ENCODE assay signal across 8 cellular contexts in the genomic region with DNA sequence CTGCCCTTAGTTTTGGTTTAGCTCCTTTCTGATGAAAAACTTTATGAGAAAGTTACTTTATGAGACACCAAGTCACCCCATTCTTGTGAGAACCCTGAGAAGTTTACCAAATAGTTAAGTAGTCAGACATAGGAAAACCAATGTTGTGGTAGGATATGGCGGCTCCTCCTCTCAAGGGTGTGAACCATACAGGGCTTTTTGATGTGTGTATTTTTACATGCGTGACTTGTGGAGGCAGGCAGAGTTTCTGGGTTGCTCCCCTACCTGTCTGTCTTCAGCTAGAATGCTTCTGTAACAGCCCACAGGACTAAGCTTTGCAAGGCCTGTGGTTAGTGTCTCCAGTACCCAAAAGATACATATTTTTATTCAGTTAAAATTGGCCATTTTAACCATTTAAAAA.
A peak's percentile ranks its signal among the peaks of the same experiment; 100 is the strongest.
DNase-seq lines count a peak whose midpoint lies in the region; ATAC-seq lines count a peak whose summit lies in the region.

No MANE protein-coding gene starts in this region.

- peaks cover 35% of the 10 kb centered on the region for H3K36me3 Mint-ChIP-seq in T-helper 1 cell treated with Interleukin-12 subunit alpha and Interleukin-12 subunit beta and Interleukin-4 antibody, amounts not matched to agents 30 μg/mL and 1 μg/mL, for 36 hours (ENCODE audit: low read depth)
- H3K36me3 Mint-ChIP-seq in central memory CD8-positive, alpha-beta T cell (ENCODE audit: insufficient read depth) = peaks cover 15% of the 10 kb centered on the region

- H3K27me3 Mint-ChIP-seq in T-helper 1 cell treated with Interleukin-12 subunit alpha and Interleukin-12 subunit beta and Interleukin-4 antibody, amounts not matched to agents 30 μg/mL and 1 μg/mL, for 36 hours (ENCODE audit: low read depth) = no peaks in the 10 kb centered on the region
- H3K27me3 Mint-ChIP-seq in central memory CD8-positive, alpha-beta T cell = no peaks in the 10 kb centered on the region
- H3K27me3 Mint-ChIP-seq in stimulated activated naive CD8-positive, alpha-beta T cell treated with anti-CD3 and anti-CD28 coated beads, Interleukin-15, amount 100 ng/mL, for 72 hours = no peaks in the 10 kb centered on the region

- peaks cover 11% of the 10 kb centered on the region for H3K9me3 Mint-ChIP-seq in T-helper 1 cell treated with Interleukin-12 subunit alpha and Interleukin-12 subunit beta and Interleukin-4 antibody, amounts not matched to agents 30 μg/mL and 1 μg/mL, for 36 hours
- no peaks in the 10 kb centered on the region for H3K9me3 Mint-ChIP-seq in central memory CD8-positive, alpha-beta T cell
- H3K9me3 Mint-ChIP-seq in stimulated activated naive CD8-positive, alpha-beta T cell treated with anti-CD3 and anti-CD28 coated beads, Interleukin-15, amount 100 ng/mL, for 72 hours = peaks cover 0 to 6% of the 10 kb centered on the region in 2 donors

- H3K4me1 Mint-ChIP-seq in T-helper 1 cell treated with Interleukin-12 subunit alpha and Interleukin-12 subunit beta and Interleukin-4 antibody, amounts not matched to agents 30 μg/mL and 1 μg/mL, for 36 hours (ENCODE audit: low read depth) = peaks cover 72% of the 10 kb centered on the region
- H3K4me1 Mint-ChIP-seq in central memory CD8-positive, alpha-beta T cell = peaks cover 86% of the 10 kb centered on the region
- peaks cover 95% of the 10 kb centered on the region for H3K4me1 Mint-ChIP-seq in stimulated activated naive CD8-positive, alpha-beta T cell treated with anti-CD3 and anti-CD28 coated beads, Interleukin-15, amount 100 ng/mL, for 72 hours

- H3K27ac Mint-ChIP-seq in T-helper 1 cell treated with Interleukin-12 subunit alpha and Interleukin-12 subunit beta and Interleukin-4 antibody, amounts not matched to agents 30 μg/mL and 1 μg/mL, for 36 hours = peak overlapping the region; percentile 74
- peak overlapping the region; percentile 92 for H3K27ac Mint-ChIP-seq in central memory CD8-positive, alpha-beta T cell (ENCODE audit: low read depth)
- H3K27ac Mint-ChIP-seq in stimulated activated naive CD8-positive, alpha-beta T cell treated with anti-CD3 and anti-CD28 coated beads, Interleukin-15, amount 100 ng/mL, for 72 hours = peak overlapping the region; percentile 72 to 91

- DNase-seq in activated gamma-delta T cell treated with Interleukin-2 at 50 U/mL for 16 hours (peak; percentile 69), activated gamma-delta T cell (lab: John Stamatoyannopoulos, UW) (no peak), NCI-H446 (lab: John Stamatoyannopoulos, UW) (no peak), NCI-H1105 (lab: John Stamatoyannopoulos, UW) (no peak), NCI-H2029 treated with DMSO at 0.1 percent for 48 hours (lab: John Stamatoyannopoulos, UW) (no peak)
- peak in 1 of 2 donors; percentile 73 for DNase-seq in central memory CD8-positive, alpha-beta T cell (ENCODE audit: low spot score in 2 of 2)
- DNase-seq in stimulated activated naive CD8-positive, alpha-beta T cell treated with anti-CD3 and anti-CD28 coated beads, Interleukin-15, amount 100 ng/mL, for 72 hours = peak; percentile 51 to 71

- H3K4me3 Mint-ChIP-seq in T-helper 1 cell treated with Interleukin-12 subunit alpha and Interleukin-12 subunit beta and Interleukin-4 antibody, amounts not matched to agents 30 μg/mL and 1 μg/mL, for 36 hours = peak overlapping the region; percentile 77
- peak overlapping the region; percentile 72 for H3K4me3 Mint-ChIP-seq in central memory CD8-positive, alpha-beta T cell
- peak overlapping the region; percentile 66 to 78 for H3K4me3 Mint-ChIP-seq in stimulated activated naive CD8-positive, alpha-beta T cell treated with anti-CD3 and anti-CD28 coated beads, Interleukin-15, amount 100 ng/mL, for 72 hours

- peak; percentile 88 for ATAC-seq in central memory CD8-positive, alpha-beta T cell (replicated peaks; ENCODE audit: extremely low read depth, poor library complexity, severe bottlenecking)
- peak; percentile 77 for ATAC-seq in stimulated activated naive CD8-positive, alpha-beta T cell treated with anti-CD3 and anti-CD28 coated beads, Interleukin-15, amount 100 ng/mL, for 72 hours

Comparison
In these comparisons a context has a peak if more than half of its experiments do, and no peak if none do; other contexts are left out.
1. DNase-seq: peak in activated gamma-delta T cell treated with Interleukin-2 at 50 U/mL for 16 hours (single experiment) and stimulated activated naive CD8-positive, alpha-beta T cell treated with anti-CD3 and anti-CD28 coated beads, Interleukin-15, amount 100 ng/mL, for 72 hours (2 of 2); none in activated gamma-delta T cell (single experiment), NCI-H446 (0 of 2), NCI-H1105 (single experiment) and NCI-H2029 treated with DMSO at 0.1 percent for 48 hours (single experiment).
2. Peak in every context shown above with its lines, with median percentiles within 50 percentile points of each other: H3K27ac Mint-ChIP-seq and H3K4me3 Mint-ChIP-seq.